8 cellular contexts compared by ENCODE assay signal in genomic region chr2:72973566-72974435, GRCh38. TPM values are rescaled to one million over a fixed set of nuclear protein-coding genes. Genes with fewer than 3 reads are reported as not detected.
DNase-seq lines count a peak whose midpoint lies in the region; ATAC-seq and TF ChIP-seq lines count a peak whose summit lies in the region.

No MANE protein-coding gene starts in this region.

- intact Hi-C loops in CD14-positive monocyte (cut with micrococcal nuclease): no loop called here

- peak; percentile 89 for TF ChIP-seq CTCF in CD14-positive monocyte (IDR thresholded peaks at IDR 0.05)

- peaks cover 0 to 4% (median 0%) of the 10 kb centered on the region in 7 donors for H3K9me3 Mint-ChIP-seq in CD14-positive monocyte

- peaks cover 47 to 86% of the 10 kb centered on the region in 2 donors for H3K36me3 Mint-ChIP-seq in CD14-positive monocyte

- ATAC-seq in GM18907 (IDR thresholded peaks at IDR 0.05; ENCODE audit: unreplicated experiment): peak; percentile 88
- peak; percentile 81 for ATAC-seq in HG03108 (IDR thresholded peaks at IDR 0.05; ENCODE audit: unreplicated experiment)

- peaks cover 0 to 3% (median 0%) of the 10 kb centered on the region in 3 donors for H3K27me3 Mint-ChIP-seq in CD14-positive monocyte (ENCODE audit: low read depth in 3 of 3)

- peaks cover 23% of the 10 kb centered on the region for H3K4me1 Mint-ChIP-seq in CD14-positive monocyte

- peak overlapping the region in 1 of 7 donors; percentile 41 for H3K27ac Mint-ChIP-seq in CD14-positive monocyte

- no peak overlapping the region for H3K4me3 Mint-ChIP-seq in CD14-positive monocyte

- DNase-seq in CD14-positive monocyte (ENCODE audit: low spot score) (no peak), NCI-H345 treated with DMSO at 0.1 percent for 48 hours (lab: John Stamatoyannopoulos, UW; ENCODE audit: unreplicated experiment) (peak; percentile 18), fibroblast of peridontal ligament (ENCODE audit: extremely low read depth) (peak; percentile 49), non-pigmented ciliary epithelial cell (ENCODE audit: low read depth) (peak; percentile 15), NCI-H1048 (lab: John Stamatoyannopoulos, UW) (no peak)
- peak; percentile 72 for DNase-seq in activated CD8-positive, alpha-beta memory T cell treated with anti-CD3 and anti-CD28 coated beads for 24 hours

RNA-seq across cellular contexts. Expression of gene EMX1, which starts 56.5 kb away (rescaled TPM):
- not detected for polyA plus RNA-seq in CD14-positive monocyte

Comparison
In these comparisons a context has a peak if more than half of its experiments do, and no peak if none do; other contexts are left out.
1. DNase-seq: peak in NCI-H345 treated with DMSO at 0.1 percent for 48 hours (single experiment), activated CD8-positive, alpha-beta memory T cell treated with anti-CD3 and anti-CD28 coated beads for 24 hours (single experiment), fibroblast of peridontal ligament (single experiment) and non-pigmented ciliary epithelial cell (single experiment); none in CD14-positive monocyte (single experiment) and NCI-H1048 (single experiment).